Comparison of ENCODE assay signal across 27 cellular contexts in the genomic region with DNA sequence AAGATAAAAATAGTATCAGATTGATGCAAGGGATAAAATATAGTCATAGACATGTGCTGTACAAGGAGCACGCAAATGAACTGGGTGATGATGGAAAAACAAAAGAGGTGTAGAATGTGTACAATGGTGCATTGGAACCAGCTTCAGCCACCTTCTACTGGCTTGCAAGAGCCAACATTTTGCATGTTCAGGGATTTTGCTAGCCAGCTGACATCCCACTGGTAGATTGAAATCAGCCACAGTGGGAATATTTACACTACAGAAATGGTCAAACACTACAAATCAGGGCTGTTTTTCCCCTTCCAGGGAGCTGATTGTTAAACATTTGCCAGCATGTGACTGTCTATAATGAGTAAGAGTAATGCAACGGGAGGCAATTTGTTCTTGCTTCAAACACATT.
"Had no signal": no experiment of that assay in that cellular context is flagged by ENCODE, and none has a peak within 500 bp of the region (broad histone marks: within the 10 kb centered on the region; RNA-seq: fewer than 3 reads in every experiment).

No MANE protein-coding gene starts in this region.

- ATAC-seq: activated naive CD4-positive, alpha-beta T cell treated with anti-CD3 and anti-CD28 coated beads, Interleukin-2, amount 50 U/mL, for 72 hours; activated T-cell treated with anti-CD3 and anti-CD28 coated beads, Interleukin-2, amount 50 U/mL, for 72 hours; esophagus mucosa; left lobe of liver; lower lobe of right lung; natural killer cell had no signal

- H3K4me1 Mint-ChIP-seq: central memory CD8-positive, alpha-beta T cell; natural killer cell; neural progenitor cell had no signal

- H3K4me3 ChIP-seq: breast epithelium, heart left ventricle, lower lobe of right lung, neural progenitor cell, smooth muscle cell, tibial nerve had no signal

- H3K9me3 ChIP-seq: breast epithelium, lower lobe of right lung, tibial nerve had no signal

- H3K4me2 ChIP-seq: neural progenitor cell, smooth muscle cell had no signal

- H3K36me3 ChIP-seq: breast epithelium, heart left ventricle, lower lobe of right lung, neural progenitor cell had no signal

- H2AFZ ChIP-seq: neural progenitor cell had no signal

- H3K9ac ChIP-seq: neural progenitor cell had no signal

- H3K9me3 Mint-ChIP-seq: activated T-cell treated with anti-CD3 and anti-CD28 coated beads, Interleukin-2, amount 50 U/mL, for 72 hours; central memory CD8-positive, alpha-beta T cell; natural killer cell had no signal

- H3K27me3 ChIP-seq: breast epithelium, heart left ventricle, neural progenitor cell, tibial nerve had no signal

- H3K27ac ChIP-seq: lower lobe of right lung, neural progenitor cell, tibial nerve had no signal

- H3K27ac Mint-ChIP-seq: activated naive CD4-positive, alpha-beta T cell treated with anti-CD3 and anti-CD28 coated beads, Interleukin-2, amount 50 U/mL, for 72 hours; activated T-cell treated with anti-CD3 and anti-CD28 coated beads, Interleukin-2, amount 50 U/mL, for 72 hours; dendritic cell treated with granulocyte-macrophage colony-stimulating factor and Interleukin-4, amounts not matched to agents 40 ng/mL and 50 ng/mL, for 4 days; endodermal cell; natural killer cell; neural progenitor cell; T-helper 2 cell treated with Interferon-gamma antibody and Interleukin-4, amounts not matched to agents 5 μg/mL and 100 μg/mL, for 36 hours had no signal

- H3K27me3 Mint-ChIP-seq: central memory CD8-positive, alpha-beta T cell; dendritic cell treated with granulocyte-macrophage colony-stimulating factor and Interleukin-4, amounts not matched to agents 40 ng/mL and 50 ng/mL, for 4 days; progenitor cell of endocrine pancreas had no signal

- H3K4me3 Mint-ChIP-seq: activated T-cell treated with anti-CD3 and anti-CD28 coated beads, Interleukin-2, amount 50 U/mL, for 72 hours; central memory CD8-positive, alpha-beta T cell; dendritic cell treated with granulocyte-macrophage colony-stimulating factor and Interleukin-4, amounts not matched to agents 40 ng/mL and 50 ng/mL, for 4 days; endodermal cell; natural killer cell; neural progenitor cell; T-helper 2 cell treated with Interferon-gamma antibody and Interleukin-4, amounts not matched to agents 5 μg/mL and 100 μg/mL, for 36 hours had no signal

- H3K4me1 ChIP-seq: lower lobe of right lung, neural progenitor cell, tibial nerve had no signal

- DNase-seq: activated CD4-positive, alpha-beta T cell treated with anti-CD3 and anti-CD28 coated beads for 4 hours; activated CD4-positive, alpha-beta T cell treated with anti-CD3 and anti-CD28 coated beads, Interleukin-2, amount 50 U/mL, for 4 hours; activated naive CD4-positive, alpha-beta T cell; activated T-cell treated with anti-CD3 and anti-CD28 coated beads for 4 hours; activated T-cell treated with anti-CD3 and anti-CD28 coated beads, Interleukin-2, amount 50 U/mL, for 72 hours; endodermal cell; foreskin fibroblast; kidney glomerular epithelial cell; lower lobe of right lung; mesenchymal stem cell; natural killer cell; occipital lobe; stimulated activated CD4-positive, alpha-beta T cell treated with anti-CD3 and anti-CD28 coated beads, Interleukin-15, amount 100 ng/mL, for 24 hours; stimulated activated CD4-positive, alpha-beta T cell treated with anti-CD3 and anti-CD28 coated beads, Interleukin-2, amount 100 ng/mL, for 24 hours; stimulated activated naive CD4-positive, alpha-beta T cell had no signal
